ENCODE assay signal across 2 cellular contexts in genomic region chr9:23851024-23851629, GRCh38.
TF ChIP-seq lines count a peak whose summit lies in the region.

No MANE protein-coding gene starts in this region.

TF ChIP-seq in liver, 16 proteins besides CTCF, POLR2A, EP300 and RAD21 (continued from another document):
- TF ChIP-seq, protein P1, sequence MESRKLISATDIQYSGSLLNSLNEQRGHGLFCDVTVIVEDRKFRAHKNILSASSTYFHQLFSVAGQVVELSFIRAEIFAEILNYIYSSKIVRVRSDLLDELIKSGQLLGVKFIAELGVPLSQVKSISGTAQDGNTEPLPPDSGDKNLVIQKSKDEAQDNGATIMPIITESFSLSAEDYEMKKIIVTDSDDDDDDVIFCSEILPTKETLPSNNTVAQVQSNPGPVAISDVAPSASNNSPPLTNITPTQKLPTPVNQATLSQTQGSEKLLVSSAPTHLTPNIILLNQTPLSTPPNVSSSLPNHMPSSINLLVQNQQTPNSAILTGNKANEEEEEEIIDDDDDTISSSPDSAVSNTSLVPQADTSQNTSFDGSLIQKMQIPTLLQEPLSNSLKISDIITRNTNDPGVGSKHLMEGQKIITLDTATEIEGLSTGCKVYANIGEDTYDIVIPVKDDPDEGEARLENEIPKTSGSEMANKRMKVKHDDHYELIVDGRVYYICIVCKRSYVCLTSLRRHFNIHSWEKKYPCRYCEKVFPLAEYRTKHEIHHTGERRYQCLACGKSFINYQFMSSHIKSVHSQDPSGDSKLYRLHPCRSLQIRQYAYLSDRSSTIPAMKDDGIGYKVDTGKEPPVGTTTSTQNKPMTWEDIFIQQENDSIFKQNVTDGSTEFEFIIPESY (IDR thresholded peaks at IDR 0.05): no peak
- TF ChIP-seq JUND (IDR thresholded peaks at IDR 0.05): no peak
- no peak for TF ChIP-seq NR2F2 (IDR thresholded peaks at IDR 0.05)
- no peak for TF ChIP-seq EGR1 (IDR thresholded peaks at IDR 0.05; ENCODE audit: low read depth in 2 of 2)
- TF ChIP-seq GABPA (IDR thresholded peaks at IDR 0.05 in 1 of 2, conservative IDR thresholded peaks at IDR 0.05 in 1 of 2): no peak
- TF ChIP-seq FOXA2 (IDR thresholded peaks at IDR 0.05): no peak
- TF ChIP-seq TAF1 (conservative IDR thresholded peaks at IDR 0.05): no peak
- TF ChIP-seq HNF4A (conservative IDR thresholded peaks at IDR 0.05): no peak
- TF ChIP-seq, protein P2, sequence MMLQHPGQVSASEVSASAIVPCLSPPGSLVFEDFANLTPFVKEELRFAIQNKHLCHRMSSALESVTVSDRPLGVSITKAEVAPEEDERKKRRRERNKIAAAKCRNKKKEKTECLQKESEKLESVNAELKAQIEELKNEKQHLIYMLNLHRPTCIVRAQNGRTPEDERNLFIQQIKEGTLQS (IDR thresholded peaks at IDR 0.05): no peak
- TF ChIP-seq, protein P3, sequence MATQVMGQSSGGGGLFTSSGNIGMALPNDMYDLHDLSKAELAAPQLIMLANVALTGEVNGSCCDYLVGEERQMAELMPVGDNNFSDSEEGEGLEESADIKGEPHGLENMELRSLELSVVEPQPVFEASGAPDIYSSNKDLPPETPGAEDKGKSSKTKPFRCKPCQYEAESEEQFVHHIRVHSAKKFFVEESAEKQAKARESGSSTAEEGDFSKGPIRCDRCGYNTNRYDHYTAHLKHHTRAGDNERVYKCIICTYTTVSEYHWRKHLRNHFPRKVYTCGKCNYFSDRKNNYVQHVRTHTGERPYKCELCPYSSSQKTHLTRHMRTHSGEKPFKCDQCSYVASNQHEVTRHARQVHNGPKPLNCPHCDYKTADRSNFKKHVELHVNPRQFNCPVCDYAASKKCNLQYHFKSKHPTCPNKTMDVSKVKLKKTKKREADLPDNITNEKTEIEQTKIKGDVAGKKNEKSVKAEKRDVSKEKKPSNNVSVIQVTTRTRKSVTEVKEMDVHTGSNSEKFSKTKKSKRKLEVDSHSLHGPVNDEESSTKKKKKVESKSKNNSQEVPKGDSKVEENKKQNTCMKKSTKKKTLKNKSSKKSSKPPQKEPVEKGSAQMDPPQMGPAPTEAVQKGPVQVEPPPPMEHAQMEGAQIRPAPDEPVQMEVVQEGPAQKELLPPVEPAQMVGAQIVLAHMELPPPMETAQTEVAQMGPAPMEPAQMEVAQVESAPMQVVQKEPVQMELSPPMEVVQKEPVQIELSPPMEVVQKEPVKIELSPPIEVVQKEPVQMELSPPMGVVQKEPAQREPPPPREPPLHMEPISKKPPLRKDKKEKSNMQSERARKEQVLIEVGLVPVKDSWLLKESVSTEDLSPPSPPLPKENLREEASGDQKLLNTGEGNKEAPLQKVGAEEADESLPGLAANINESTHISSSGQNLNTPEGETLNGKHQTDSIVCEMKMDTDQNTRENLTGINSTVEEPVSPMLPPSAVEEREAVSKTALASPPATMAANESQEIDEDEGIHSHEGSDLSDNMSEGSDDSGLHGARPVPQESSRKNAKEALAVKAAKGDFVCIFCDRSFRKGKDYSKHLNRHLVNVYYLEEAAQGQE (IDR thresholded peaks at IDR 0.05): no peak
- no peak for TF ChIP-seq MAX (IDR thresholded peaks at IDR 0.05)
- TF ChIP-seq FOXA1 (IDR thresholded peaks at IDR 0.05): no peak
- no peak for TF ChIP-seq HNF4G (IDR thresholded peaks at IDR 0.05)
TF ChIP-seq in liver: peak in this region for 0.

TF ChIP-seq in HepG2, 621 proteins besides CTCF, POLR2A, EP300 and RAD21 (continued from another document):
- TF ChIP-seq ZBTB49 (CRISPR knock-in tag; IDR thresholded peaks at IDR 0.05; ENCODE audit: borderline replicate concordance) (no peak), FOXM1 (CRISPR knock-in tag; IDR thresholded peaks at IDR 0.05) (no peak), CEBPZ (IDR thresholded peaks at IDR 0.05; ENCODE audit: low read length) (no peak), PAXIP1 (CRISPR knock-in tag; conservative IDR thresholded peaks at IDR 0.05) (no peak), REL (CRISPR knock-in tag; conservative IDR thresholded peaks at IDR 0.05) (no peak), ZNF207 (IDR thresholded peaks at IDR 0.05; ENCODE audit: borderline replicate concordance) (no peak), FIP1L1 (IDR thresholded peaks at IDR 0.05; ENCODE audit: borderline replicate concordance, insufficient read depth, low read depth, low read length) (no peak), MTA1 (CRISPR knock-in tag; IDR thresholded peaks at IDR 0.05; ENCODE audit: borderline replicate concordance) (no peak), ZNF816 (CRISPR knock-in tag; IDR thresholded peaks at IDR 0.05; ENCODE audit: borderline replicate concordance) (no peak), TOE1 (CRISPR knock-in tag; IDR thresholded peaks at IDR 0.05) (no peak)
- TF ChIP-seq, protein P4, sequence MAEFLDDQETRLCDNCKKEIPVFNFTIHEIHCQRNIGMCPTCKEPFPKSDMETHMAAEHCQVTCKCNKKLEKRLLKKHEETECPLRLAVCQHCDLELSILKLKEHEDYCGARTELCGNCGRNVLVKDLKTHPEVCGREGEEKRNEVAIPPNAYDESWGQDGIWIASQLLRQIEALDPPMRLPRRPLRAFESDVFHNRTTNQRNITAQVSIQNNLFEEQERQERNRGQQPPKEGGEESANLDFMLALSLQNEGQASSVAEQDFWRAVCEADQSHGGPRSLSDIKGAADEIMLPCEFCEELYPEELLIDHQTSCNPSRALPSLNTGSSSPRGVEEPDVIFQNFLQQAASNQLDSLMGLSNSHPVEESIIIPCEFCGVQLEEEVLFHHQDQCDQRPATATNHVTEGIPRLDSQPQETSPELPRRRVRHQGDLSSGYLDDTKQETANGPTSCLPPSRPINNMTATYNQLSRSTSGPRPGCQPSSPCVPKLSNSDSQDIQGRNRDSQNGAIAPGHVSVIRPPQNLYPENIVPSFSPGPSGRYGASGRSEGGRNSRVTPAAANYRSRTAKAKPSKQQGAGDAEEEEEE (CRISPR knock-in tag; IDR thresholded peaks at IDR 0.05; ENCODE audit: borderline replicate concordance): no peak
